21 cellular contexts compared by ENCODE assay signal in the genomic region with DNA sequence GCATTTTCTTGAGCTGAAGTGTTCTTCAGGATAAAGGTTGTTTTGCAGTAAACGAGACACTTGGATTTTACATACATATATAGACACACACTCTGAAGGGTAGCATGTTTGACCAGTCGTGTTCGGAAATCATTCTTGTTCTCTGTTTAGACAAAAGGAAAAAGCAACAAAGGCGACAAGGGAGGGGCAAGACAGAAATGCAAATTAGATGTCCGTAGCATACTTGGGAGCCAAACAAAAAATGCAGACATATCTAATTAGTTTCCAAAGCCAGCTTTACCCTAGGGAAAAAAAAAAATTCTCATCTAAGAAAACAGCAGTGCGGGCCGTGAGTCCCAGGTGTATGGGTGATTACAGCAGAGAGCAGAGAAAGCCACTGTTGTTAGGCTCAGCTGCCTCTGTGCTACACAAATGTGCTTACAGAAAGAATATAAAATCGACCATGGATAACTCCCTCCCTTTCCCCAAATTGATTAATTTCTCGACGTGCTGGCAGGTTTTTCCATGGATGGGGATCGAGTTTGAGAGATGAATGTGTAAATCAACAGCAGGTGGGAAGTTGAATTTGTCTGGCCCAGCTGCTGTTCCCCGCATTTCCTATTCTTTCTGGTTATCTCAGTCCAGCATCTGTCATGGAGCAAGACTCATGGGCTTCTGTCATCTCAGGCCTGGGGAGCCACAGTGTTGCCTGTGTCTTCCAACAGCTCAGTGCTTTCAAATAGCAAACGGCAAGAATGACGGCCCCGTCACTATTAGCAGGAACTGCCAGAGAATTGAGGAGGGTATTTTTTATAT.
A peak's percentile ranks its signal among the peaks of the same experiment; 100 is the strongest.
DNase-seq lines count a peak whose midpoint lies in the region; ATAC-seq, FAIRE-seq and TF ChIP-seq lines count a peak whose summit lies in the region.
"Had no signal": no experiment of that assay in that cellular context is flagged by ENCODE, and none has a peak within 500 bp of the region (broad histone marks: within the 10 kb centered on the region; RNA-seq: fewer than 3 reads in every experiment).

No MANE protein-coding gene starts in this region.

- no peaks in the 10 kb centered on the region for H3K36me3 ChIP-seq in small intestine (ENCODE audit: control insufficient read depth in 2 of 2, insufficient read depth in 2 of 2, low read length in 2 of 2)
- H3K36me3 ChIP-seq: BLaER1 treated with 17β-estradiol and CSF1 and Interleukin-3, amounts not matched to agents 10 nM and 100 nM; cardiac muscle cell; lower lobe of right lung; thyroid gland had no signal

- H3K9me3 ChIP-seq in small intestine (ENCODE audit: control insufficient read depth, low read depth): no peaks in the 10 kb centered on the region
- H3K9me3 ChIP-seq: BLaER1 treated with 17β-estradiol and CSF1 and Interleukin-3, amounts not matched to agents 10 nM and 100 nM; lower lobe of right lung; thyroid gland had no signal

- peak; percentile 26 for DNase-seq in NCI-H2107 treated with DMSO at 0.1 percent for 48 hours (lab: John Stamatoyannopoulos, UW; ENCODE audit: unreplicated experiment)
- no peak for DNase-seq in NCI-H2107 (lab: John Stamatoyannopoulos, UW)
- DNase-seq in NCI-H69 (lab: John Stamatoyannopoulos, UW): peak; percentile 87
- peak; percentile 46 for DNase-seq in endothelial cell (ENCODE audit: low spot score)
- DNase-seq in substantia nigra (lab: John Stamatoyannopoulos, UW): peak in 9 of 49 donors; percentile 17 to 46 (median 35)
- DNase-seq in omental fat pad (ENCODE audit: low spot score): no peak
- no peak for DNase-seq in small intestine
- no peak for DNase-seq in T1000 (lab: John Stamatoyannopoulos, UW)
- DNase-seq: activated CD4-positive, alpha-beta T cell treated with anti-CD3 and anti-CD28 coated beads for 4 hours; activated CD8-positive, alpha-beta memory T cell treated with anti-CD3 and anti-CD28 coated beads, Interleukin-2, amount 50 U/mL, for 48 hours; activated effector memory CD4-positive, alpha-beta T cell treated with anti-CD3 and anti-CD28 coated beads, Interleukin-2, amount 50 U/mL, for 16 hours; effector CD4-positive, alpha-beta T cell; lower lobe of right lung; naive thymus-derived CD4-positive, alpha-beta T cell; NCI-H446 treated with DMSO at 0.1 percent for 48 hours; thyroid gland had no signal

- H3K27me3 Mint-ChIP-seq in endothelial cell (ENCODE audit: unreplicated experiment): no peaks in the 10 kb centered on the region

- no peak overlapping the region for H3K4me3 Mint-ChIP-seq in endothelial cell (ENCODE audit: unreplicated experiment)
- H3K4me3 Mint-ChIP-seq: naive thymus-derived CD4-positive, alpha-beta T cell had no signal

- H3K4me1 Mint-ChIP-seq in endothelial cell (ENCODE audit: unreplicated experiment): peaks cover 28% of the 10 kb centered on the region
- H3K4me1 Mint-ChIP-seq: naive thymus-derived CD4-positive, alpha-beta T cell had no signal

- no peak for FAIRE-seq in small intestine (lab: Jason Lieb, UNC)
- FAIRE-seq: GM12891, H54, HepG2 had no signal

- 59 to 74% (median 67%) methylated on average over 15 of the region's 15 CpGs for WGBS in small intestine, 3 donors

- H3K9me3 Mint-ChIP-seq in endothelial cell (ENCODE audit: unreplicated experiment): no peaks in the 10 kb centered on the region

- no peak for TF ChIP-seq CTCF in endothelial cell (IDR thresholded peaks at IDR 0.05; ENCODE audit: unreplicated experiment)
- TF ChIP-seq CTCF in omental fat pad (IDR thresholded peaks at IDR 0.05): no peak

- no peaks in the 10 kb centered on the region for H3K27me3 ChIP-seq in small intestine (ENCODE audit: control insufficient read depth in 2 of 2, insufficient read depth in 2 of 2, low read length in 2 of 2)
- H3K27me3 ChIP-seq: BLaER1 treated with 17β-estradiol and CSF1 and Interleukin-3, amounts not matched to agents 10 nM and 100 nM; cardiac muscle cell; thyroid gland had no signal

- H3K27ac Mint-ChIP-seq in endothelial cell (ENCODE audit: unreplicated experiment): peak overlapping the region; percentile 26
- H3K27ac Mint-ChIP-seq: naive thymus-derived CD4-positive, alpha-beta T cell had no signal

- H3K4me3 ChIP-seq in small intestine (ENCODE audit: low read depth in 1 of 2, low read length in 2 of 2): no peak overlapping the region
- H3K4me3 ChIP-seq: BLaER1 treated with 17β-estradiol and CSF1 and Interleukin-3, amounts not matched to agents 10 nM and 100 nM; cardiac muscle cell; lower lobe of right lung; thyroid gland had no signal

- peak overlapping the region; percentile 53 for H3K27ac ChIP-seq in substantia nigra (ENCODE audit: low read depth, low read length, poor library complexity, severe bottlenecking)
- no peak overlapping the region for H3K27ac ChIP-seq in small intestine (ENCODE audit: low read depth in 1 of 2, low read length in 1 of 2)
- H3K27ac ChIP-seq: BLaER1 treated with 17β-estradiol and CSF1 and Interleukin-3, amounts not matched to agents 10 nM and 100 nM; cardiac muscle cell; lower lobe of right lung; thyroid gland had no signal

- H3K4me1 ChIP-seq in small intestine (ENCODE audit: control insufficient read depth in 2 of 2, insufficient read depth in 1 of 2, low read depth in 1 of 2, low read length in 1 of 2): no peaks in the 10 kb centered on the region
- H3K4me1 ChIP-seq: BLaER1 treated with 17β-estradiol and CSF1 and Interleukin-3, amounts not matched to agents 10 nM and 100 nM; lower lobe of right lung; thyroid gland had no signal

- no peak for ATAC-seq in omental fat pad (ENCODE audit: low FRiP score)
- ATAC-seq: HepG2; lower lobe of right lung; naive thymus-derived CD4-positive, alpha-beta T cell had no signal

- H3K36me3 Mint-ChIP-seq in endothelial cell (ENCODE audit: low read depth, unreplicated experiment): no peaks in the 10 kb centered on the region
- H3K36me3 Mint-ChIP-seq: naive thymus-derived CD4-positive, alpha-beta T cell had no signal

Comparison
In these comparisons a context has a peak if more than half of its experiments do, and no peak if none do; other contexts are left out.
1. DNase-seq: peak in NCI-H2107 treated with DMSO at 0.1 percent for 48 hours (single experiment), NCI-H69 (single experiment) and endothelial cell (single experiment); none in NCI-H2107 (single experiment), omental fat pad (single experiment), small intestine (single experiment) and T1000 (single experiment).